ENCODE assay signal across 9 cellular contexts in the genomic region with DNA sequence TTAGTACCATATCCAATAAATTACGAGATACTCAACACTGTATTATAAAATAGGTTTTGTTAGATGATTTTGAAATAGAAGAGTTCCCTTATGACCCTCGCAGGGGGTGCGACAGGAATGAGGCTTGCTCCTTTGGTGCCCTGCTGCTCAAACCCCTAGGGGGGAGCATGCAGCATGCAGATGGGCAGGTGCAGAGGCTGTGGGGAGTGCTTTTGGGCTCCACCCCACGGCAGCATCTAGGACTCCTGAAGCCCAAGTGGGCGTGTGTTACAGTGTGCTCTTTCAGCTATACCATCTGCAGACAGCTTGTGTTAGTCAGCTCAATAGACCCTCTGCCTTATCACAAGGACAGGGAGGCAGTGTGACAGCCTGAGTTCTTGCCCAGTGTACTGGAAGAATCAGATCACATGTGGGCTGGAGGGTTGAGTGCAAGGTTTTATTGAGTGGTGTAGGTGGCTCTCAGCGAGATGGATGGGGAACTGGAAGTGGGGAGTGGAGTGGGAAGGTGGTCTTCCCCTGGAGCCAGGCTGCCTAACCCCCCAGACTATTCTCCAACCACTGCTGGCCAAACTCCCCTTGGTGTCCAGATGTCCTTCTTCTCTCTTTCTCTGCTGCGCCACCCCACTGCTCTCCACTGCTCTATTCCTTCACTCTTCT. TPM values are rescaled to one million over a fixed set of nuclear protein-coding genes. Genes with fewer than 3 reads are reported as not detected.
DNase-seq lines count a peak whose midpoint lies in the region; ATAC-seq and TF ChIP-seq lines count a peak whose summit lies in the region.
"Had no signal": no experiment of that assay in that cellular context is flagged by ENCODE, and none has a peak within 500 bp of the region (broad histone marks: within the 10 kb centered on the region; RNA-seq: fewer than 3 reads in every experiment).

No MANE protein-coding gene starts in this region.

- TF ChIP-seq CTCF in GM13977 (IDR thresholded peaks at IDR 0.05; ENCODE audit: extremely low read depth, insufficient read depth, missing control alignments), result peak; percentile 12
- TF ChIP-seq CTCF in PC-3 (conservative IDR thresholded peaks at IDR 0.05; ENCODE audit: low read depth, low read length), result peak; percentile 52; the same call in 1 of the 2 replicates
- TF ChIP-seq CTCF in GM20000 (IDR thresholded peaks at IDR 0.05; ENCODE audit: extremely low read depth, missing control alignments), result no peak
- no peak for TF ChIP-seq CTCF in omental fat pad (IDR thresholded peaks at IDR 0.05)

- no peaks in the 10 kb centered on the region for H3K27me3 ChIP-seq in PC-3 (ENCODE audit: low read length)

- no peaks in the 10 kb centered on the region for H3K9me3 ChIP-seq in PC-3 (ENCODE audit: low read length)

- CTCF ChIA-PET in PC-3 (lab: Charles Lee), result no interaction called here

- H3K36me3 ChIP-seq in PC-3 (ENCODE audit: low read depth, low read length), result no peaks in the 10 kb centered on the region

- no peaks in the 10 kb centered on the region for H3K9me2 ChIP-seq in PC-3 (replicated peaks; ENCODE audit: low read length)

- peaks cover 10% of the 10 kb centered on the region; the same call in 1 of the 2 replicates for H3K4me1 ChIP-seq in PC-3 (ENCODE audit: insufficient read depth, low read length)

- in situ Hi-C loops in GM13977 (cut with MboI; ENCODE audit: low pct_unique_long_range_greater_than_20kb, low sequenced_read_pairs, unreplicated experiment), result no loop called here

- no peaks in the 10 kb centered on the region for H3K79me2 ChIP-seq in PC-3 (ENCODE audit: low read length)

- no peaks in the 10 kb centered on the region for H3F3A ChIP-seq in PC-3 (ENCODE audit: low read length, unreplicated experiment)

- H2AFZ ChIP-seq in PC-3 (ENCODE audit: low read length), result no peak overlapping the region

- intact Hi-C loops in PC-3 (cut with micrococcal nuclease), result no loop called here

- no peak overlapping the region for H3K4me2 ChIP-seq in PC-3 (ENCODE audit: low read length)

- H3K36me3 Mint-ChIP-seq in naive B cell, result no peaks in the 10 kb centered on the region
- H3K36me3 Mint-ChIP-seq: naive thymus-derived CD8-positive, alpha-beta T cell had no signal

- H3K9ac ChIP-seq in PC-3 (ENCODE audit: low read length), result no peak overlapping the region

- no TSS peak for BruUV-seq in PC-3 (replicated peaks; lab: Mats Ljungman, UMichigan)

- H3K27me3 Mint-ChIP-seq in naive B cell, result peaks cover 7 to 12% (median 8%) of the 10 kb centered on the region in 3 donors

- H3K4me3 Mint-ChIP-seq in naive B cell, result peak overlapping the region in 1 of 8 donors; percentile 12
- H3K4me3 Mint-ChIP-seq: naive thymus-derived CD8-positive, alpha-beta T cell had no signal

- H3K27ac ChIP-seq in PC-3 (ENCODE audit: low read length), result no peak overlapping the region

- DNase-seq in GM13977 (ENCODE audit: low spot score), result no peak
- DNase-seq in PC-3, result peak; percentile 26
- DNase-seq in naive B cell, result peak; percentile 11
- no peak for DNase-seq in GM20000 (ENCODE audit: low spot score)
- DNase-seq in AG08395 (ENCODE audit: low spot score), result no peak
- DNase-seq in omental fat pad (ENCODE audit: low spot score), result no peak

- POLR2A ChIA-PET in PC-3 (lab: Charles Lee; ENCODE audit: unreplicated experiment), result no interaction called here

- no peaks in the 10 kb centered on the region for H4K20me1 ChIP-seq in PC-3 (ENCODE audit: low read length)

- H3K27ac Mint-ChIP-seq in naive B cell, result peak overlapping the region in 1 of 6 donors; percentile 64
- H3K27ac Mint-ChIP-seq: naive thymus-derived CD8-positive, alpha-beta T cell had no signal

- H3K4me1 Mint-ChIP-seq in naive B cell, result peaks cover 16 to 34% (median 33%) of the 10 kb centered on the region in 3 donors

- no peak overlapping the region for H3K4me3 ChIP-seq in PC-3 (ENCODE audit: low read length)

- peaks cover 0 to 2% (median 0%) of the 10 kb centered on the region in 7 donors for H3K9me3 Mint-ChIP-seq in naive B cell

- ATAC-seq in GM21528 (IDR thresholded peaks at IDR 0.05; ENCODE audit: low FRiP score, unreplicated experiment) (peak; percentile 81), PC-3 (peak; percentile 82), naive B cell (ENCODE audit: low read depth in 2 of 2) (peak; percentile 67 to 83), omental fat pad (ENCODE audit: low FRiP score) (no peak)

RNA-seq across cellular contexts. Expression of a gene that starts 3.1 kb away (rescaled TPM):
- not detected in 2 replicates for total RNA-seq in PC-3 (2014; rRNA removed)
- polyA plus RNA-seq in naive B cell (ENCODE audit: low read depth in 6 of 6), result not detected
- total RNA-seq in omental fat pad, result 100 to 1,000 TPM; 130 to 206 (median 139) TPM
- total RNA-seq: M059J had no signal
- polyA plus RNA-seq: naive thymus-derived CD8-positive, alpha-beta T cell had no signal

RNA-seq across cellular contexts. Expression of a gene that starts 54.0 kb away (rescaled TPM):
- total RNA-seq in PC-3 (2014; rRNA removed) (0.04 TPM in 1 of 2 replicates, not detected in the other), omental fat pad (1 to 10 TPM; 1.7 to 4.1 (median 3.0) TPM)
- polyA plus RNA-seq in naive B cell (ENCODE audit: low read depth in 6 of 6), result not detected
- total RNA-seq: M059J had no signal
- polyA plus RNA-seq: naive thymus-derived CD8-positive, alpha-beta T cell had no signal

Comparison
In these comparisons a context has a peak if more than half of its experiments do, and no peak if none do; other contexts are left out.
1. DNase-seq: peak in PC-3 (single experiment) and naive B cell (single experiment); none in GM13977 (single experiment), GM20000 (single experiment), AG08395 (single experiment) and omental fat pad (single experiment).
2. CTCF ChIP-seq: peak in GM13977 (single experiment) and PC-3 (single experiment); none in GM20000 (single experiment) and omental fat pad (0 of 3).
3. RNA of a gene that starts 3.1 kb away (total RNA-seq): 130 to 206 TPM in omental fat pad; not detected in PC-3; every median in the first group is over 100 times any median in the second.